ENCODE assay signal across 28 cellular contexts in the genomic region with DNA sequence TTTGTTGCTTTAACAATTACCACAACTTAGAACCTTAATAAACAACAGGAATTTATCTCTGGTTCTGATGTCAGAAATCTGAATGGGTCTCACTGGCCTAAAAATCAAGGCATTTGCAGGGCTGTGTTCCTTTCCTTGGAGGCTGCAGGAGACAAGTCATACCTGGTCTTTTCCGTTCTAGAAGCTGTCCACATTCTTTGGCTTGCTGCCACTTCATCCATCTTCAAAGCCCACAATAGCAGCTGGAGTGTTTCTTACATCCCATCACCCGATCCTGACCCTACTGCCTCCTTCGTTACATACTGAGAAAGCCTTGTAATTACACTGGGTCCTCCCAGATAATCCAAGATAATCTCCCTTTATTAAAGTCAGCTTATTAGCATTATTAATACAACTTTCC. TPM values are rescaled to one million over a fixed set of nuclear protein-coding genes. Genes with fewer than 3 reads are reported as not detected.
DNase-seq lines count a peak whose midpoint lies in the region; ATAC-seq and TF ChIP-seq lines count a peak whose summit lies in the region.
"Had no signal": no experiment of that assay in that cellular context is flagged by ENCODE, and none has a peak within 500 bp of the region (broad histone marks: within the 10 kb centered on the region; RNA-seq: fewer than 3 reads in every experiment).

No MANE protein-coding gene starts in this region.

- H3K36me3 ChIP-seq in RWPE2 (ENCODE audit: low read depth) (no peaks in the 10 kb centered on the region), smooth muscle cell (ENCODE audit: low read depth) (no peaks in the 10 kb centered on the region)
- H3K36me3 ChIP-seq: MG63, SJSA1 had no signal

- H3K4me2 ChIP-seq in smooth muscle cell, result no peak overlapping the region

- intact Hi-C loops in dorsolateral prefrontal cortex (cut with DNase I), result no loop called here

- H3K4me3 ChIP-seq in RWPE2 (ENCODE audit: severe bottlenecking) (no peak overlapping the region), smooth muscle cell (no peak overlapping the region), dorsolateral prefrontal cortex (no peak overlapping the region)
- H3K4me3 ChIP-seq: K562, MG63, SJSA1 had no signal

- no peaks in the 10 kb centered on the region for H3F3A ChIP-seq in smooth muscle cell (ENCODE audit: low read depth)

- TF ChIP-seq CTCF in RWPE2 (IDR thresholded peaks at IDR 0.05; ENCODE audit: poor library complexity, severe bottlenecking) (no peak), smooth muscle cell (IDR thresholded peaks at IDR 0.05; ENCODE audit: borderline replicate concordance, insufficient read depth, poor library complexity, severe bottlenecking) (no peak), dorsolateral prefrontal cortex (IDR thresholded peaks at IDR 0.05 in 54 of 56, conservative IDR thresholded peaks at IDR 0.05 in 2 of 56; ENCODE audit: low read depth in 1 of 56, partially characterized antibody in 56 of 56) (no peak)

- H3K79me2 ChIP-seq in smooth muscle cell (ENCODE audit: low read depth), result no peaks in the 10 kb centered on the region

- H3K27ac ChIP-seq in RWPE2 (ENCODE audit: poor library complexity, severe bottlenecking) (peak overlapping the region; percentile 84), smooth muscle cell (ENCODE audit: low read depth) (peak overlapping the region; percentile 59), dorsolateral prefrontal cortex (peak overlapping the region in 2 of 59 donors; percentile 16 to 39)
- H3K27ac ChIP-seq: SJSA1 had no signal

- H3K27me3 ChIP-seq in RWPE2 (ENCODE audit: insufficient read depth, poor library complexity, severe bottlenecking) (no peaks in the 10 kb centered on the region), smooth muscle cell (ENCODE audit: low read depth) (no peaks in the 10 kb centered on the region), dorsolateral prefrontal cortex (no peaks in the 10 kb centered on the region)
- H3K27me3 ChIP-seq: MG63, SJSA1 had no signal

- peak; percentile 40 for DNase-seq in HT1080 (ENCODE audit: low read depth)
- DNase-seq in NCI-H524 treated with DMSO at 0.1 percent for 48 hours (lab: John Stamatoyannopoulos, UW), result peak; percentile 36
- DNase-seq in RWPE2 (ENCODE audit: low spot score), result no peak
- no peak for DNase-seq in smooth muscle cell (lab: John Stamatoyannopoulos, UW; ENCODE audit: unreplicated experiment)
- DNase-seq in T-helper 9 cell, result no peak
- DNase-seq in dorsolateral prefrontal cortex, result no peak
- DNase-seq: C1 segment of cervical spinal cord; Caco-2; CD4-positive, alpha-beta memory T cell; DMS 273 treated with DMSO at 0.1 percent for 48 hours; DMS79 treated with DMSO at 0.1 percent for 48 hours; MG63; NCI-H1417; NCI-H1694; NCI-H2029 treated with DMSO at 0.1 percent for 48 hours; NCI-H2171 treated with DMSO at 0.1 percent for 48 hours; NCI-H345; NCI-H510A treated with DMSO at 0.1 percent for 48 hours; NCI-H774; Right ventricle myocardium superior; T-helper 2 cell had no signal

- H4K20me1 ChIP-seq in smooth muscle cell (ENCODE audit: low read depth), result no peaks in the 10 kb centered on the region

- ATAC-seq in RWPE2 (ENCODE audit: low read depth) (no peak), HG03432 (IDR thresholded peaks at IDR 0.05; ENCODE audit: unreplicated experiment) (no peak)
- ATAC-seq: HCT116, K562 had no signal

- H3K9me3 ChIP-seq in RWPE2 (ENCODE audit: severe bottlenecking), result no peaks in the 10 kb centered on the region
- H3K9me3 ChIP-seq in smooth muscle cell (replicated peaks; ENCODE audit: low read depth), result no peaks in the 10 kb centered on the region
- H3K9me3 ChIP-seq: Caco-2, MG63, SJSA1 had no signal

- H3K9ac ChIP-seq in smooth muscle cell (ENCODE audit: low read depth), result no peak overlapping the region

- H3K4me1 ChIP-seq in RWPE2 (ENCODE audit: insufficient read depth, poor library complexity, severe bottlenecking), result peaks cover 29% of the 10 kb centered on the region
- no peaks in the 10 kb centered on the region for H3K4me1 ChIP-seq in smooth muscle cell (ENCODE audit: low read depth)
- H3K4me1 ChIP-seq: Caco-2, SJSA1 had no signal

- 82% methylated on average over 3 of the region's 3 CpGs for WGBS in smooth muscle cell (ENCODE audit: low lambda C conversion rate)

- H2AFZ ChIP-seq in smooth muscle cell (ENCODE audit: low read depth), result no peak overlapping the region

RNA-seq across cellular contexts. Expression of gene NETO1, which starts 18.1 kb away (rescaled TPM):
- not detected in 2 replicates for total RNA-seq in HT1080 (2014; rRNA removed; shearing (Covaris generic))
- not detected in 2 replicates for polyA plus RNA-seq in HT1080 (2015; cell fraction: cytosol; rRNA removed)
- polyA plus RNA-seq in HT1080 (2015; cell fraction: nucleus; rRNA removed), result not detected in 2 replicates
- total RNA-seq in smooth muscle cell, result 0.04 and 0.27 TPM in 2 replicates
- 0.53 TPM in 1 of 2 replicates, not detected in the other for polyA plus RNA-seq in smooth muscle cell
- 100 to 1,000 TPM in 50 of 120 experiments, 10 to 100 TPM in 70; 36.7 to 155 (median 95.3) TPM for total RNA-seq in dorsolateral prefrontal cortex
- total RNA-seq: Caco-2; CD4-positive, alpha-beta memory T cell; H4; K562; LHCN-M2; OCI-LY7; Right ventricle myocardium superior; SJSA1 had no signal
- polyA plus RNA-seq: CD4-positive, alpha-beta memory T cell; K562 had no signal

Comparison
In these comparisons a context has a peak if more than half of its experiments do, and no peak if none do; other contexts are left out.
1. DNase-seq: peak in HT1080 (single experiment) and NCI-H524 treated with DMSO at 0.1 percent for 48 hours (single experiment); none in RWPE2 (single experiment), smooth muscle cell (single experiment), T-helper 9 cell (single experiment) and dorsolateral prefrontal cortex (0 of 10).
2. RNA of gene NETO1, which starts 18.1 kb away (total RNA-seq): 36.7 to 155 TPM in dorsolateral prefrontal cortex; 0.04 to 0.27 TPM in smooth muscle cell and not detected in HT1080; every median in the first group is over 10 times any median in the second.